In the genomic region with DNA sequence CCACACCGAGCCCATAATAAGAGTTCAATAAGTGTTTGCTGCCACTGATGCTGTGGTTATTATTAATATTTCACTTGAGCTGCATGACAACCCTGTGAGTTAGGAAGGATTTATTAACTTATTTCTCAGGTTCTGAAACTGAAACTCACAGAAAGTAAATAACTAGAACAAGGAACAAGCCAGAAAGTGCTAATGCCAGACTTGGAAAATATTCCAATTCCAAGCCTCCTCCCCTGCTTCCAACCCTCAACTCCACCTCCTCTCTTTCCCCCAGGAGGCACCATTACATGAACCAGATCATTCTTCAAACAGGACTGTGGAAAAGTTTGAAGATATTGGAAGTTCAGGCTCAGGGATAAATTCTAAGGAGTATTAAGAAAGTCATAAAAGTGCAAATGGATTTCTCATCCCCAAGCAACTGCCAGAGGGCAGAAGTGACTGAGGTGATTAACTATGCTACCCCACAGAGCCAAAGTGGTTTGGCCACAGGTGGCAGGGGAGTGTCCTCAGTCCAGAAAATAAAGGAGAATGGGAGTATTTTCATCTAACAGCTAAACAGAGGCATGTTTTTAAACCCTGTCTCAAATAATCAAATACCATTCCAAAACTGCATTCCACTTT, we compare ENCODE assay signal across 23 cellular contexts. TPM values are rescaled to one million over a fixed set of nuclear protein-coding genes. Genes with fewer than 3 reads are reported as not detected.
DNase-seq lines count a peak whose midpoint lies in the region; TF ChIP-seq lines count a peak whose summit lies in the region.
"Had no signal": no experiment of that assay in that cellular context is flagged by ENCODE, and none has a peak within 500 bp of the region (broad histone marks: within the 10 kb centered on the region; RNA-seq: fewer than 3 reads in every experiment).

No MANE protein-coding gene starts in this region.

- H3K9me3 ChIP-seq in mammary epithelial cell (replicated peaks; ENCODE audit: insufficient read depth, low read length): no peaks in the 10 kb centered on the region
- H3K9me3 ChIP-seq: heart right ventricle, lower lobe of right lung, tibial nerve had no signal

- DNase-seq in Daoy (ENCODE audit: low read depth): peak; percentile 50
- DNase-seq in HFFc6: no peak
- peak; percentile 60 for DNase-seq in mammary epithelial cell
- peak; percentile 40 for DNase-seq in myocyte (ENCODE audit: low read depth)
- DNase-seq in NCI-H2029 (lab: John Stamatoyannopoulos, UW): no peak
- DNase-seq in cortex of kidney (lab: John Stamatoyannopoulos, UW): no peak
- no peak for DNase-seq in HT-29 (ENCODE audit: low spot score)
- no peak for DNase-seq in foreskin melanocyte
- DNase-seq: activated CD4-positive, alpha-beta T cell treated with anti-CD3 and anti-CD28 coated beads, Interleukin-2, amount 50 U/mL, for 1 hour; activated gamma-delta T cell treated with Interleukin-2 at 50 U/mL for 16 hours; amniotic stem cell; effector CD8-positive, alpha-beta T cell; heart right ventricle; lower lobe of right lung; naive thymus-derived CD4-positive, alpha-beta T cell; NCI-H1436; NK-92 treated with Interleukin-12 subunit alpha and Interleukin-12 subunit beta, amount 100 ng/mL, for 24 hours; RPMI8226; stimulated activated CD4-positive, alpha-beta T cell treated with anti-CD3 and anti-CD28 coated beads, Interleukin-1b, Interleukin-23, amount 100 ng/mL, for 48 hours; stimulated activated naive CD4-positive, alpha-beta T cell; SW 1271 had no signal

- no peak overlapping the region for H3K4me3 ChIP-seq in mammary epithelial cell (replicated peaks in 1 of 3; ENCODE audit: insufficient read depth in 1 of 3, low read depth in 2 of 3, low read length in 3 of 3)
- H3K4me3 ChIP-seq: heart right ventricle, lower lobe of right lung, tibial nerve had no signal

- dilution Hi-C loops in mammary epithelial cell (cut with HindIII; ENCODE audit: low sequenced_read_pairs): loop anchor here (5.0 kb wide), 2 partner anchors 97 to 187 kb away; no protein-coding TSS in a partner anchor

- no peak overlapping the region for H3K4me3 Mint-ChIP-seq in HFFc6
- H3K4me3 Mint-ChIP-seq: central memory CD8-positive, alpha-beta T cell; naive thymus-derived CD4-positive, alpha-beta T cell had no signal

- H2AFZ ChIP-seq in mammary epithelial cell (ENCODE audit: low read depth, low read length): no peak overlapping the region

- H3K27ac Mint-ChIP-seq in HFFc6: peak overlapping the region; percentile 40; the same call in 1 of the 2 replicates
- H3K27ac Mint-ChIP-seq: naive thymus-derived CD4-positive, alpha-beta T cell had no signal

- peak overlapping the region; percentile 22 for H3K4me2 ChIP-seq in mammary epithelial cell (ENCODE audit: insufficient read depth, low read depth, low read length)

- no TSS peak for BruUV-seq in mammary epithelial cell (replicated peaks; lab: Mats Ljungman, UMichigan)

- H3K4me1 Mint-ChIP-seq in HFFc6 (ENCODE audit: low read depth): peaks cover 32% of the 10 kb centered on the region

- intact Hi-C loops in mammary epithelial cell (cut with micrococcal nuclease): loop anchor here (1.0 to 10.0 kb wide), 2 partner anchors 100 to 860 kb away; no protein-coding TSS in a partner anchor

- WGBS in mammary epithelial cell (ENCODE audit: low coverage, missing lambda C conversion rate): 100% methylated on average over 1 of the region's 1 CpG

- no peak for TF ChIP-seq CTCF in HFFc6 (IDR thresholded peaks at IDR 0.05)
- no peak for TF ChIP-seq CTCF in mammary epithelial cell (conservative IDR thresholded peaks at IDR 0.05 in 1 of 2, IDR thresholded peaks at IDR 0.05 in 1 of 2; ENCODE audit: extremely low read depth in 1 of 2, insufficient read depth in 1 of 2, low read depth in 1 of 2, low read length in 2 of 2)

- no peaks in the 10 kb centered on the region for H3K9me3 Mint-ChIP-seq in HFFc6
- H3K9me3 Mint-ChIP-seq: central memory CD8-positive, alpha-beta T cell; naive thymus-derived CD4-positive, alpha-beta T cell had no signal

- CTCF ChIA-PET in mammary epithelial cell (lab: Charles Lee; ENCODE audit: low non-redundant PET): interaction anchor here (1.3 kb wide), 1 partner anchor 207 kb away, joined by 12 read pairs; no protein-coding TSS in a partner anchor

- H3K4me1 ChIP-seq in mammary epithelial cell (ENCODE audit: insufficient read depth, low read length): peaks cover 34% of the 10 kb centered on the region

- no peaks in the 10 kb centered on the region for H3K36me3 Mint-ChIP-seq in HFFc6 (ENCODE audit: low read depth)
- H3K36me3 Mint-ChIP-seq: naive thymus-derived CD4-positive, alpha-beta T cell had no signal

- H3K27me3 Mint-ChIP-seq in HFFc6 (ENCODE audit: insufficient read depth): no peaks in the 10 kb centered on the region

- H3K79me2 ChIP-seq in mammary epithelial cell (ENCODE audit: insufficient read depth, low read length): peaks cover 18% of the 10 kb centered on the region

- in situ Hi-C loops in mammary epithelial cell (cut with MboI; ENCODE audit: low sequenced_read_pairs in 2 of 2): loop anchor here (5.0 to 25.0 kb wide), 5 partner anchors 197 to 660 kb away; no protein-coding TSS in a partner anchor

- H3K27me3 ChIP-seq in mammary epithelial cell (ENCODE audit: insufficient read depth, low read length): no peaks in the 10 kb centered on the region

- no peak overlapping the region for H3K27ac ChIP-seq in mammary epithelial cell (ENCODE audit: insufficient read depth, low read depth, low read length)
- H3K27ac ChIP-seq: heart right ventricle, lower lobe of right lung, tibial nerve had no signal

- no peaks in the 10 kb centered on the region for H3K36me3 ChIP-seq in mammary epithelial cell (ENCODE audit: insufficient read depth, low read length)
- H3K36me3 ChIP-seq: heart right ventricle, lower lobe of right lung, tibial nerve had no signal

- H4K20me1 ChIP-seq in mammary epithelial cell (ENCODE audit: insufficient read depth, low read length): no peaks in the 10 kb centered on the region

- no peak overlapping the region for H3K9ac ChIP-seq in mammary epithelial cell (ENCODE audit: insufficient read depth, low read length)

RNA-seq across cellular contexts. Expression of a gene that starts 3.2 kb away (rescaled TPM):
- total RNA-seq in Daoy (2014; rRNA removed; shearing (Covaris generic)): 24.2 and 29.4 TPM in 2 replicates
- total RNA-seq in HFFc6 (2021; fragmentation: NEBNext Ultra II Directional; extraction: Animal tissue kit (Norgen Biotek cat#: 25700)): 10 to 100 TPM; 40.7 to 58.6 (median 46.8) TPM
- total RNA-seq in mammary epithelial cell (10 to 100 TPM; 38.5 to 53.8 TPM), myocyte (42.9 and 48.1 TPM in 2 replicates)
- 20.4 TPM for polyA plus RNA-seq in mammary epithelial cell
- polyA minus RNA-seq in mammary epithelial cell: 12.6 TPM
- polyA plus RNA-seq in myocyte (2012): 62.7 TPM
- 6.1 and 7.5 TPM in 2 replicates for total RNA-seq in HT-29 (2014; rRNA removed; shearing (Covaris generic))
- polyA plus RNA-seq: naive thymus-derived CD4-positive, alpha-beta T cell had no signal

RNA-seq across cellular contexts. Expression of a gene that starts 47.5 kb away (rescaled TPM):
- total RNA-seq in Daoy (2014; rRNA removed; shearing (Covaris generic)): 13.2 and 28.9 TPM in 2 replicates
- total RNA-seq in HFFc6 (2021; fragmentation: NEBNext Ultra II Directional; extraction: Animal tissue kit (Norgen Biotek cat#: 25700)): 10 to 100 TPM; 56.7 to 65.0 (median 60.1) TPM
- 10 to 100 TPM; 27.7 to 55.7 TPM for total RNA-seq in mammary epithelial cell
- 46.0 TPM for polyA plus RNA-seq in mammary epithelial cell
- 211 TPM for polyA minus RNA-seq in mammary epithelial cell
- 43.5 and 56.8 TPM in 2 replicates for total RNA-seq in myocyte
- 48.2 TPM for polyA plus RNA-seq in myocyte (2012)
- 32.2 and 58.2 TPM in 2 replicates for total RNA-seq in HT-29 (2014; rRNA removed; shearing (Covaris generic))

Comparison
In these comparisons a context has a peak if more than half of its experiments do, and no peak if none do; other contexts are left out.
1. DNase-seq: peak in Daoy (single experiment), mammary epithelial cell (single experiment) and myocyte (single experiment); none in HFFc6 (single experiment), NCI-H2029 (single experiment), cortex of kidney (single experiment), HT-29 (single experiment) and foreskin melanocyte (single experiment).